Comparison of ENCODE assay signal across 1 cellular context in genomic region chr12:113246478-113247122, GRCh38.
TF ChIP-seq lines count a peak whose summit lies in the region.

No MANE protein-coding gene starts in this region.

TF ChIP-seq in HepG2, 621 proteins besides CTCF, POLR2A, EP300 and RAD21 (continues in another document):
- TF ChIP-seq ZNF678 (CRISPR knock-in tag; IDR thresholded peaks at IDR 0.05): no peak
- 0 out of 2 replicates have a peak, but pooled peaks have one; percentile 35 for TF ChIP-seq ZNF800 (CRISPR knock-in tag; IDR thresholded peaks at IDR 0.05)
- peak; percentile 38; the same call in 1 of the 2 replicates for TF ChIP-seq ZNF574 (CRISPR knock-in tag; IDR thresholded peaks at IDR 0.05)
- TF ChIP-seq HNF1A (IDR thresholded peaks at IDR 0.05; ENCODE audit: low read depth): no peak
- 0 out of 2 replicates have a peak, but pooled peaks have one; percentile 10 for TF ChIP-seq HNF1A (CRISPR knock-in tag; IDR thresholded peaks at IDR 0.05; ENCODE audit: borderline replicate concordance)
- TF ChIP-seq BCL6 (CRISPR knock-in tag; IDR thresholded peaks at IDR 0.05): peak; percentile 90
- no peak for TF ChIP-seq MTA3 (CRISPR knock-in tag; IDR thresholded peaks at IDR 0.05)
- 0 out of 2 replicates have a peak, but pooled peaks have one; percentile 10 for TF ChIP-seq ATF2 (CRISPR knock-in tag; IDR thresholded peaks at IDR 0.05)
- peak; percentile 64; the same call in 1 of the 2 replicates for TF ChIP-seq ZBED4 (CRISPR knock-in tag; IDR thresholded peaks at IDR 0.05; ENCODE audit: borderline replicate concordance)
- TF ChIP-seq MED1 (CRISPR knock-in tag; IDR thresholded peaks at IDR 0.05): peak; percentile 52; the same call in 1 of the 2 replicates
- TF ChIP-seq NFKB2 (CRISPR knock-in tag; IDR thresholded peaks at IDR 0.05; ENCODE audit: borderline replicate concordance): 0 out of 2 replicates have a peak, but pooled peaks have one; percentile 33
- peak; percentile 34; the same call in 1 of the 2 replicates for TF ChIP-seq HDAC2 (CRISPR knock-in tag; IDR thresholded peaks at IDR 0.05)
- TF ChIP-seq ZNF205 (CRISPR knock-in tag; IDR thresholded peaks at IDR 0.05): 0 out of 2 replicates have a peak, but pooled peaks have one; percentile 13
- peak; percentile 86 for TF ChIP-seq FOXK1 (CRISPR knock-in tag; IDR thresholded peaks at IDR 0.05; ENCODE audit: borderline replicate concordance, low read depth)
- TF ChIP-seq ZNF331 (CRISPR knock-in tag; IDR thresholded peaks at IDR 0.05): 0 out of 2 replicates have a peak, but pooled peaks have one; percentile 36
- peak; percentile 19; the same call in 1 of the 2 replicates for TF ChIP-seq MYC (CRISPR knock-in tag; IDR thresholded peaks at IDR 0.05; ENCODE audit: borderline replicate concordance)
- no peak for TF ChIP-seq YY1 (IDR thresholded peaks at IDR 0.05; ENCODE audit: insufficient read depth, insufficient replicate concordance, low read depth, low read length)
- peak; percentile 18; the same call in 1 of the 2 replicates for TF ChIP-seq FOXP4 (CRISPR knock-in tag; IDR thresholded peaks at IDR 0.05)
- TF ChIP-seq ZNF142 (CRISPR knock-in tag; IDR thresholded peaks at IDR 0.05): peak; percentile 57; the same call in 1 of the 2 replicates
- TF ChIP-seq HMG20B (CRISPR knock-in tag; conservative IDR thresholded peaks at IDR 0.05): no peak
- TF ChIP-seq DPF2 (CRISPR knock-in tag; IDR thresholded peaks at IDR 0.05; ENCODE audit: borderline replicate concordance, low read depth): 0 out of 2 replicates have a peak, but pooled peaks have one; percentile 12
- peak; percentile 33; the same call in 1 of the 2 replicates for TF ChIP-seq ZNF292 (CRISPR knock-in tag; IDR thresholded peaks at IDR 0.05; ENCODE audit: borderline replicate concordance, low read depth)
- TF ChIP-seq CCAR2 (optimal IDR thresholded peaks at IDR 0.05; ENCODE audit: low read depth, low read length): no peak
